27 cellular contexts compared by ENCODE assay signal in genomic region chr15:95953032-95953431, GRCh38.
"Had no signal": no experiment of that assay in that cellular context is flagged by ENCODE, and none has a peak within 500 bp of the region (broad histone marks: within the 10 kb centered on the region; RNA-seq: fewer than 3 reads in every experiment).

No MANE protein-coding gene starts in this region.

- H3K27me3 ChIP-seq: left lung, neural progenitor cell, neutrophil, right atrium auricular region, right lobe of liver, stomach, testis, thyroid gland, transverse colon, upper lobe of left lung, vagina had no signal

- H3K27ac ChIP-seq: left lung, lower lobe of right lung, neural progenitor cell, neutrophil, right atrium auricular region, right lobe of liver, skin epidermis, stomach, testis, thyroid gland, transverse colon, upper lobe of left lung, vagina had no signal

- H2AFZ ChIP-seq: neural progenitor cell had no signal

- H3K36me3 ChIP-seq: left lung, lower lobe of right lung, neural progenitor cell, neutrophil, right atrium auricular region, right lobe of liver, stomach, thyroid gland, transverse colon, upper lobe of left lung, vagina had no signal

- H3K4me3 ChIP-seq: left lung, lower lobe of right lung, neural progenitor cell, right atrium auricular region, right lobe of liver, skin epidermis, stomach, testis, thyroid gland, transverse colon, upper lobe of left lung, vagina had no signal

- H3K4me2 ChIP-seq: neural progenitor cell had no signal

- H3K9ac ChIP-seq: neural progenitor cell had no signal

- ATAC-seq: left cardiac atrium; left lung; lower lobe of right lung; natural killer cell; right lobe of liver; stimulated activated naive B cell treated with anti-CD40 and anti-IgM and Interleukin-4, amounts not matched to agents 10 μg/mL and 1 μg/mL and 100 μg/mL, for 72 hours; stimulated activated naive CD8-positive, alpha-beta T cell treated with anti-CD3 and anti-CD28 coated beads, Interleukin-15, Interleukin-2, amounts not matched to agents 100 U/mL and 50 U/mL, for 24 hours had no signal

- DNase-seq: islet precursor cell; left cardiac atrium; left lung; lower lobe of right lung; mammary epithelial cell; mesenchymal stem cell; naive B cell; natural killer cell; nephron progenitor cell; occipital lobe; right lobe of liver; stimulated activated CD4-positive, alpha-beta T cell treated with anti-CD3 and anti-CD28 coated beads, Interleukin-12 subunit alpha, Interleukin-12 subunit beta, amount 100 ng/mL, for 4 hours; stimulated activated CD4-positive, alpha-beta T cell treated with anti-CD3 and anti-CD28 coated beads, Interleukin-15, amount 100 ng/mL, for 24 hours; stimulated activated CD4-positive, alpha-beta T cell treated with anti-CD3 and anti-CD28 coated beads, Interleukin-2, amount 100 ng/mL, for 24 hours; stimulated activated CD4-positive, alpha-beta T cell treated with anti-CD3 and anti-CD28 coated beads, Interleukin-4, amount 100 ng/mL, for 1 hour; stimulated activated naive B cell treated with anti-CD40 and anti-IgM and Interleukin-4, amounts not matched to agents 10 μg/mL and 1 μg/mL and 100 μg/mL, for 72 hours; stimulated activated naive CD8-positive, alpha-beta T cell treated with anti-CD3 and anti-CD28 coated beads, Interleukin-15, Interleukin-2, amounts not matched to agents 100 U/mL and 50 U/mL, for 24 hours; stomach; testis; thyroid gland; transverse colon; upper lobe of left lung had no signal

- H3K4me1 ChIP-seq: left lung, lower lobe of right lung, right atrium auricular region, right lobe of liver, stomach, testis, thyroid gland, transverse colon, upper lobe of left lung, vagina had no signal

- H3K9me3 ChIP-seq: lower lobe of right lung, neutrophil, right lobe of liver, testis, thyroid gland, transverse colon had no signal
